Comparison of ENCODE assay signal across 23 cellular contexts in genomic region chr11:134957540-134958335, GRCh38.
"Had no signal": no experiment of that assay in that cellular context is flagged by ENCODE, and none has a peak within 500 bp of the region (broad histone marks: within the 10 kb centered on the region; RNA-seq: fewer than 3 reads in every experiment).

No MANE protein-coding gene starts in this region.

- H3K9me3 ChIP-seq: breast epithelium, esophagus squamous epithelium, pancreas, prostate gland, spleen, suprapubic skin, tibial artery, vagina had no signal

- DNase-seq: activated CD4-positive, alpha-beta T cell treated with anti-CD3 and anti-CD28 coated beads for 36 hours; activated CD4-positive, CD25-positive, alpha-beta regulatory T cell; activated CD8-positive, alpha-beta memory T cell treated with anti-CD3 and anti-CD28 coated beads, Interleukin-2, amount 10 ng/mL, durations not matched to agents 7 days and 5 days; activated CD8-positive, alpha-beta T cell treated with anti-CD3 and anti-CD28 coated beads, Interleukin-2, amount 10 ng/mL, durations not matched to agents 7 days and 5 days; activated T-cell treated with anti-CD3 and anti-CD28 coated beads, Interleukin-2, amount 50 U/mL, for 48 hours; central memory CD4-positive, alpha-beta T cell; esophagus squamous epithelium; foreskin melanocyte; glutamatergic neuron; islet precursor cell; naive B cell; nephron progenitor cell; pancreas; spleen; stimulated activated naive CD4-positive, alpha-beta T cell; tibial artery had no signal

- H3K27ac ChIP-seq: breast epithelium, esophagus squamous epithelium, pancreas, prostate gland, spleen, suprapubic skin, tibial artery, vagina had no signal

- H3K4me1 ChIP-seq: breast epithelium, esophagus squamous epithelium, pancreas, prostate gland, spleen, suprapubic skin, tibial artery, vagina had no signal

- FAIRE-seq: pancreas had no signal

- H3K4me3 ChIP-seq: breast epithelium, esophagus squamous epithelium, pancreas, prostate gland, spleen, suprapubic skin, tibial artery, vagina had no signal

- H3K36me3 ChIP-seq: breast epithelium, esophagus squamous epithelium, pancreas, prostate gland, spleen, suprapubic skin, tibial artery, vagina had no signal

- ATAC-seq: activated CD4-positive, alpha-beta T cell treated with anti-CD3 and anti-CD28 coated beads for 36 hours; activated CD8-positive, alpha-beta memory T cell treated with anti-CD3 and anti-CD28 coated beads, Interleukin-2, amount 10 ng/mL, durations not matched to agents 7 days and 5 days; activated CD8-positive, alpha-beta T cell treated with anti-CD3 and anti-CD28 coated beads, Interleukin-2, amount 10 ng/mL, durations not matched to agents 7 days and 5 days; activated naive CD4-positive, alpha-beta T cell treated with anti-CD3 and anti-CD28 coated beads, Interleukin-2, amount 50 U/mL, for 72 hours; pancreas; right cardiac atrium; T-cell had no signal

- H3K27me3 ChIP-seq: breast epithelium, esophagus squamous epithelium, pancreas, suprapubic skin, tibial artery, vagina had no signal
